In the genomic region with DNA sequence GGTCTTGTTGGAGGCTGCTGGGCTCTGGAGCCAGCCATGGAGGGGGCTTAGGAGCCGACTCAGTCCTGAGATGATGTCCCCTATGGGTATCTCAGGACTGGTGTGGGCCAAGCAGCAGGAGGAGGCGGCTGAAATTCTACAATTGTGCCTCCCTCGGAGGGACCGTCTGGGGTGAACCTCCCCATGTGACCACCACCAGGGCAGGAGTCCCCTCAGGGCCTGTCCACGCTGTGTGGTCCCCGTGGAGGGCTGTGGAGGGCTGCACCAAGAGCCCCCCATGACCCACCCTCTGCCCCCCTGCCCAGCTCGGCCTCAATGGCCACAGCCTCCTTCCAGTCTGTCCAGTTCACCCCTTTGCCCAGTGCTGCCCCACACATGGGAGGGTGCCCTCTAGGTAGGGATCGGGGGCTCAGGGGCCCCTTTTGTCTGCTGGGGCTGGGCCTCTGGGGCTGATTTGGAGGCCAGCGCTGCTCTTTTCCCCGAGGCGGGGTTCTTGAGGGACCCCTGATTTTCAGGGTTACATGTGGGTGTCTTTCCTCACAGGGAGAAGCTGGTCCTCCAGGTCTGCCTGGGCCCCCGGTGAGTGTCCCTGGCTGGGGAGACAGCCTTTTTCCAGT, we compare ENCODE assay signal across 1 cellular context.
TF ChIP-seq lines count a peak whose summit lies in the region.

No MANE protein-coding gene starts in this region.

TF ChIP-seq in HepG2, 621 proteins besides CTCF, POLR2A, EP300 and RAD21 (continues in another document):
- TF ChIP-seq ZNF33B (CRISPR knock-in tag; IDR thresholded peaks at IDR 0.05): 0 out of 2 replicates have a peak, but pooled peaks have one; percentile 4
- TF ChIP-seq ADNP (CRISPR knock-in tag; IDR thresholded peaks at IDR 0.05): no peak
- TF ChIP-seq KAT7 (CRISPR knock-in tag; IDR thresholded peaks at IDR 0.05; ENCODE audit: borderline replicate concordance): no peak; the same call in 1 of the 2 replicates
- TF ChIP-seq, protein P1, sequence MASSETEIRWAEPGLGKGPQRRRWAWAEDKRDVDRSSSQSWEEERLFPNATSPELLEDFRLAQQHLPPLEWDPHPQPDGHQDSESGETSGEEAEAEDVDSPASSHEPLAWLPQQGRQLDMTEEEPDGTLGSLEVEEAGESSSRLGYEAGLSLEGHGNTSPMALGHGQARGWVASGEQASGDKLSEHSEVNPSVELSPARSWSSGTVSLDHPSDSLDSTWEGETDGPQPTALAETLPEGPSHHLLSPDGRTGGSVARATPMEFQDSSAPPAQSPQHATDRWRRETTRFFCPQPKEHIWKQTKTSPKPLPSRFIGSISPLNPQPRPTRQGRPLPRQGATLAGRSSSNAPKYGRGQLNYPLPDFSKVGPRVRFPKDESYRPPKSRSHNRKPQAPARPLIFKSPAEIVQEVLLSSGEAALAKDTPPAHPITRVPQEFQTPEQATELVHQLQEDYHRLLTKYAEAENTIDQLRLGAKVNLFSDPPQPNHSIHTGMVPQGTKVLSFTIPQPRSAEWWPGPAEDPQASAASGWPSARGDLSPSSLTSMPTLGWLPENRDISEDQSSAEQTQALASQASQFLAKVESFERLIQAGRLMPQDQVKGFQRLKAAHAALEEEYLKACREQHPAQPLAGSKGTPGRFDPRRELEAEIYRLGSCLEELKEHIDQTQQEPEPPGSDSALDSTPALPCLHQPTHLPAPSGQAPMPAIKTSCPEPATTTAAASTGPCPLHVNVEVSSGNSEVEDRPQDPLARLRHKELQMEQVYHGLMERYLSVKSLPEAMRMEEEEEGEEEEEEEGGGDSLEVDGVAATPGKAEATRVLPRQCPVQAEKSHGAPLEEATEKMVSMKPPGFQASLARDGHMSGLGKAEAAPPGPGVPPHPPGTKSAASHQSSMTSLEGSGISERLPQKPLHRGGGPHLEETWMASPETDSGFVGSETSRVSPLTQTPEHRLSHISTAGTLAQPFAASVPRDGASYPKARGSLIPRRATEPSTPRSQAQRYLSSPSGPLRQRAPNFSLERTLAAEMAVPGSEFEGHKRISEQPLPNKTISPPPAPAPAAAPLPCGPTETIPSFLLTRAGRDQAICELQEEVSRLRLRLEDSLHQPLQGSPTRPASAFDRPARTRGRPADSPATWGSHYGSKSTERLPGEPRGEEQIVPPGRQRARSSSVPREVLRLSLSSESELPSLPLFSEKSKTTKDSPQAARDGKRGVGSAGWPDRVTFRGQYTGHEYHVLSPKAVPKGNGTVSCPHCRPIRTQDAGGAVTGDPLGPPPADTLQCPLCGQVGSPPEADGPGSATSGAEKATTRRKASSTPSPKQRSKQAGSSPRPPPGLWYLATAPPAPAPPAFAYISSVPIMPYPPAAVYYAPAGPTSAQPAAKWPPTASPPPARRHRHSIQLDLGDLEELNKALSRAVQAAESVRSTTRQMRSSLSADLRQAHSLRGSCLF (CRISPR knock-in tag; IDR thresholded peaks at IDR 0.05; ENCODE audit: borderline replicate concordance): no peak
- 0 out of 2 replicates have a peak, but pooled peaks have one; percentile 76 for TF ChIP-seq NKX3-1 (CRISPR knock-in tag; IDR thresholded peaks at IDR 0.05)
- TF ChIP-seq ZBTB38 (CRISPR knock-in tag; IDR thresholded peaks at IDR 0.05): no peak
- TF ChIP-seq HNRNPL (IDR thresholded peaks at IDR 0.05; ENCODE audit: low read depth, low read length): peak; percentile 89
- peak; percentile 33 for TF ChIP-seq DR1 (CRISPR knock-in tag; IDR thresholded peaks at IDR 0.05)
- TF ChIP-seq NFATC3 (CRISPR knock-in tag; IDR thresholded peaks at IDR 0.05): peak; percentile 15; the same call in 1 of the 2 replicates
- TF ChIP-seq CHD4 (IDR thresholded peaks at IDR 0.05; ENCODE audit: borderline replicate concordance, low read length): peak; percentile 36; the same call in 1 of the 2 replicates
- TF ChIP-seq KLF12 (CRISPR knock-in tag; IDR thresholded peaks at IDR 0.05; ENCODE audit: borderline replicate concordance): no peak
- no peak for TF ChIP-seq RFXANK (CRISPR knock-in tag; IDR thresholded peaks at IDR 0.05)
- no peak for TF ChIP-seq ZBTB46 (CRISPR knock-in tag; IDR thresholded peaks at IDR 0.05; ENCODE audit: borderline replicate concordance)
- TF ChIP-seq ZFP37 (CRISPR knock-in tag; IDR thresholded peaks at IDR 0.05; ENCODE audit: borderline replicate concordance): peak; percentile 66; the same call in 1 of the 2 replicates
- no peak for TF ChIP-seq SKI (IDR thresholded peaks at IDR 0.05; ENCODE audit: partially characterized antibody)
- TF ChIP-seq ZC3H4 (CRISPR knock-in tag; IDR thresholded peaks at IDR 0.05; ENCODE audit: borderline replicate concordance): 0 out of 2 replicates have a peak, but pooled peaks have one; percentile 61
- peak; percentile 19; the same call in 1 of the 2 replicates for TF ChIP-seq DPF2 (CRISPR knock-in tag; IDR thresholded peaks at IDR 0.05; ENCODE audit: borderline replicate concordance, low read depth)
- peak; percentile 17 for TF ChIP-seq U2AF1 (optimal IDR thresholded peaks at IDR 0.05; ENCODE audit: low read depth, low read length)
- no peak; the same call in 1 of the 2 replicates for TF ChIP-seq ZNF891 (CRISPR knock-in tag; IDR thresholded peaks at IDR 0.05)
- TF ChIP-seq CREB1 (IDR thresholded peaks at IDR 0.05): no peak
- TF ChIP-seq CREB1 (CRISPR knock-in tag; IDR thresholded peaks at IDR 0.05): no peak
- 0 out of 2 replicates have a peak, but pooled peaks have one; percentile 76 for TF ChIP-seq ZBTB10 (CRISPR knock-in tag; IDR thresholded peaks at IDR 0.05; ENCODE audit: borderline replicate concordance)
- no peak for TF ChIP-seq KDM6A (CRISPR knock-in tag; IDR thresholded peaks at IDR 0.05; ENCODE audit: low read depth)
- 0 out of 2 replicates have a peak, but pooled peaks have one; percentile 15 for TF ChIP-seq CBFB (CRISPR knock-in tag; IDR thresholded peaks at IDR 0.05)
- peak; percentile 44; the same call in 1 of the 2 replicates for TF ChIP-seq CCDC6 (CRISPR knock-in tag; IDR thresholded peaks at IDR 0.05)
- TF ChIP-seq XBP1 (CRISPR knock-in tag; IDR thresholded peaks at IDR 0.05): 0 out of 2 replicates have a peak, but pooled peaks have one; percentile 22
- TF ChIP-seq, protein P2, sequence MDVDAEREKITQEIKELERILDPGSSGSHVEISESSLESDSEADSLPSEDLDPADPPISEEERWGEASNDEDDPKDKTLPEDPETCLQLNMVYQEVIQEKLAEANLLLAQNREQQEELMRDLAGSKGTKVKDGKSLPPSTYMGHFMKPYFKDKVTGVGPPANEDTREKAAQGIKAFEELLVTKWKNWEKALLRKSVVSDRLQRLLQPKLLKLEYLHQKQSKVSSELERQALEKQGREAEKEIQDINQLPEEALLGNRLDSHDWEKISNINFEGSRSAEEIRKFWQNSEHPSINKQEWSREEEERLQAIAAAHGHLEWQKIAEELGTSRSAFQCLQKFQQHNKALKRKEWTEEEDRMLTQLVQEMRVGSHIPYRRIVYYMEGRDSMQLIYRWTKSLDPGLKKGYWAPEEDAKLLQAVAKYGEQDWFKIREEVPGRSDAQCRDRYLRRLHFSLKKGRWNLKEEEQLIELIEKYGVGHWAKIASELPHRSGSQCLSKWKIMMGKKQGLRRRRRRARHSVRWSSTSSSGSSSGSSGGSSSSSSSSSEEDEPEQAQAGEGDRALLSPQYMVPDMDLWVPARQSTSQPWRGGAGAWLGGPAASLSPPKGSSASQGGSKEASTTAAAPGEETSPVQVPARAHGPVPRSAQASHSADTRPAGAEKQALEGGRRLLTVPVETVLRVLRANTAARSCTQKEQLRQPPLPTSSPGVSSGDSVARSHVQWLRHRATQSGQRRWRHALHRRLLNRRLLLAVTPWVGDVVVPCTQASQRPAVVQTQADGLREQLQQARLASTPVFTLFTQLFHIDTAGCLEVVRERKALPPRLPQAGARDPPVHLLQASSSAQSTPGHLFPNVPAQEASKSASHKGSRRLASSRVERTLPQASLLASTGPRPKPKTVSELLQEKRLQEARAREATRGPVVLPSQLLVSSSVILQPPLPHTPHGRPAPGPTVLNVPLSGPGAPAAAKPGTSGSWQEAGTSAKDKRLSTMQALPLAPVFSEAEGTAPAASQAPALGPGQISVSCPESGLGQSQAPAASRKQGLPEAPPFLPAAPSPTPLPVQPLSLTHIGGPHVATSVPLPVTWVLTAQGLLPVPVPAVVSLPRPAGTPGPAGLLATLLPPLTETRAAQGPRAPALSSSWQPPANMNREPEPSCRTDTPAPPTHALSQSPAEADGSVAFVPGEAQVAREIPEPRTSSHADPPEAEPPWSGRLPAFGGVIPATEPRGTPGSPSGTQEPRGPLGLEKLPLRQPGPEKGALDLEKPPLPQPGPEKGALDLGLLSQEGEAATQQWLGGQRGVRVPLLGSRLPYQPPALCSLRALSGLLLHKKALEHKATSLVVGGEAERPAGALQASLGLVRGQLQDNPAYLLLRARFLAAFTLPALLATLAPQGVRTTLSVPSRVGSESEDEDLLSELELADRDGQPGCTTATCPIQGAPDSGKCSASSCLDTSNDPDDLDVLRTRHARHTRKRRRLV (CRISPR knock-in tag; IDR thresholded peaks at IDR 0.05): peak; percentile 37; the same call in 1 of the 2 replicates
- TF ChIP-seq ZNF446 (CRISPR knock-in tag; IDR thresholded peaks at IDR 0.05): 0 out of 2 replicates have a peak, but pooled peaks have one; percentile 45
- TF ChIP-seq MIER3 (CRISPR knock-in tag; IDR thresholded peaks at IDR 0.05; ENCODE audit: borderline replicate concordance): peak; percentile 4; the same call in 1 of the 2 replicates
- TF ChIP-seq NCOA1 (CRISPR knock-in tag; IDR thresholded peaks at IDR 0.05): 0 out of 2 replicates have a peak, but pooled peaks have one; percentile 13
- 0 out of 2 replicates have a peak, but pooled peaks have one; percentile 15 for TF ChIP-seq SMAD9 (CRISPR knock-in tag; IDR thresholded peaks at IDR 0.05)
- no peak; the same call in 1 of the 2 replicates for TF ChIP-seq MED13 (CRISPR knock-in tag; IDR thresholded peaks at IDR 0.05)
- no peak for TF ChIP-seq EZH2 (conservative IDR thresholded peaks at IDR 0.05; ENCODE audit: low read depth, low read length)
- no peak for TF ChIP-seq HOXA9 (CRISPR knock-in tag; IDR thresholded peaks at IDR 0.05; ENCODE audit: borderline replicate concordance)
- no peak for TF ChIP-seq ZNF230 (CRISPR knock-in tag; IDR thresholded peaks at IDR 0.05)
- TF ChIP-seq HNF1B (CRISPR knock-in tag; IDR thresholded peaks at IDR 0.05): peak; percentile 2; the same call in 1 of the 2 replicates
- TF ChIP-seq PCBP1 (IDR thresholded peaks at IDR 0.05; ENCODE audit: borderline replicate concordance, low read depth, low read length): peak; percentile 29; the same call in 1 of the 2 replicates
- TF ChIP-seq ZNF572 (CRISPR knock-in tag; IDR thresholded peaks at IDR 0.05): peak; percentile 77; the same call in 1 of the 2 replicates
- no peak for TF ChIP-seq ZFP41 (CRISPR knock-in tag; IDR thresholded peaks at IDR 0.05; ENCODE audit: borderline replicate concordance)
- TF ChIP-seq, protein P3, sequence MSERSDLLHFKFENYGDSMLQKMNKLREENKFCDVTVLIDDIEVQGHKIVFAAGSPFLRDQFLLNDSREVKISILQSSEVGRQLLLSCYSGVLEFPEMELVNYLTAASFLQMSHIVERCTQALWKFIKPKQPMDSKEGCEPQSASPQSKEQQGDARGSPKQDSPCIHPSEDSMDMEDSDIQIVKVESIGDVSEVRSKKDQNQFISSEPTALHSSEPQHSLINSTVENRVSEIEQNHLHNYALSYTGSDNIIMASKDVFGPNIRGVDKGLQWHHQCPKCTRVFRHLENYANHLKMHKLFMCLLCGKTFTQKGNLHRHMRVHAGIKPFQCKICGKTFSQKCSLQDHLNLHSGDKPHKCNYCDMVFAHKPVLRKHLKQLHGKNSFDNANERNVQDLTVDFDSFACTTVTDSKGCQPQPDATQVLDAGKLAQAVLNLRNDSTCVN (CRISPR knock-in tag; IDR thresholded peaks at IDR 0.05; ENCODE audit: borderline replicate concordance): 0 out of 2 replicates have a peak, but pooled peaks have one; percentile 10
